1 cellular context compared by ENCODE assay signal in the genomic region with DNA sequence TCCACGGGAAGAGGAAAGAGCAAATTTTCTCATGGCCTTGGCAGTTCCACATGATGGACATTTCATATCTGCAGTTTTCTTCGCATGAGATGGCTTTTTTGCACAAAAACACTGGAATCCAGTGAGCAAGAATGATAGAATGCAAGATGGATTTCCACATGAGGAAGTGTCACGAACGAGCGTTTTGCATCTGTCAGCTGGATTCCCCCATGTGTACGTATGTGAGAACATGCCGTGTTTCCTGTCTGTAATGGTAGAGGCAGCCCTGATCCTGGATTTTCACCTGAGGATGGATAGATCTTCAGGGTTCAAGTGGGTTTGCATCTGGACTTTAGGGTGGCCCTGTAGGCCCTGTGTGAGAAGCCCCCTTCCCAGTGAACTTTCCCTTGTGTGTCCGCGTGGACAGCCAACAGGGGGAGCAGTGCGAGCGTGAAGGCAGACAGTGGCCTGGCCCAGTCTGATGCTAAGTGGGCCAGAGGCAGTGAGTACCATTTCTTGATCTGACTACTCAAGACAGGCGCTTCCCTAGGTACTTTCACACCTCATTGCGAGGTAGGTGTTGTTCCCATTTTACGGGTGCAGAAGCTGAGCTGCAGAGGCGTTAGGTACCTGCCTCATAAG.
TF ChIP-seq lines count a peak whose summit lies in the region.

No MANE protein-coding gene starts in this region.

TF ChIP-seq in GM12891, 5 proteins besides CTCF, POLR2A, EP300 and RAD21:
- peak; percentile 26; the same call in 1 of the 2 replicates for TF ChIP-seq SPI1 (IDR thresholded peaks at IDR 0.05; ENCODE audit: low read depth, low read length)
